ENCODE assay signal across 8 cellular contexts in genomic region chr14:71266994-71267636, GRCh38. TPM values are rescaled to one million over a fixed set of nuclear protein-coding genes. Genes with fewer than 3 reads are reported as not detected.
DNase-seq lines count a peak whose midpoint lies in the region; ATAC-seq and TF ChIP-seq lines count a peak whose summit lies in the region.

No MANE protein-coding gene starts in this region.

- H3K79me2 ChIP-seq in MM.1S (ENCODE audit: low read length), result no peaks in the 10 kb centered on the region
- no peaks in the 10 kb centered on the region for H3K79me2 ChIP-seq in smooth muscle cell (ENCODE audit: low read depth)

- H2AFZ ChIP-seq in MM.1S (ENCODE audit: low read length), result no peak overlapping the region; the same call in 1 of the 2 replicates
- H2AFZ ChIP-seq in smooth muscle cell (ENCODE audit: low read depth), result no peak overlapping the region

- H3K27ac ChIP-seq in MM.1S (ENCODE audit: low read length), result no peak overlapping the region; the same call in 1 of the 2 replicates
- H3K27ac ChIP-seq in smooth muscle cell (ENCODE audit: low read depth), result no peak overlapping the region

- H3K9ac ChIP-seq in MM.1S (ENCODE audit: low read length), result no peak overlapping the region
- H3K9ac ChIP-seq in smooth muscle cell (ENCODE audit: low read depth), result no peak overlapping the region

- H4K20me1 ChIP-seq in MM.1S (ENCODE audit: insufficient read depth, low read length), result no peaks in the 10 kb centered on the region
- no peaks in the 10 kb centered on the region for H4K20me1 ChIP-seq in smooth muscle cell (ENCODE audit: low read depth)

- H3K36me3 ChIP-seq in MM.1S (replicated peaks; ENCODE audit: insufficient read depth, low read length), result no peaks in the 10 kb centered on the region
- no peaks in the 10 kb centered on the region for H3K36me3 ChIP-seq in smooth muscle cell (ENCODE audit: low read depth)

- peak overlapping the region; percentile 74 to 75 for H3K27ac Mint-ChIP-seq in effector memory CD8-positive, alpha-beta T cell

- peak; percentile 43 for DNase-seq in AG10803 (ENCODE audit: low read depth)
- DNase-seq in MM.1S, result no peak
- no peak for DNase-seq in effector memory CD8-positive, alpha-beta T cell
- DNase-seq in SW 1271 (lab: John Stamatoyannopoulos, UW), result no peak
- no peak for DNase-seq in amygdala (lab: John Stamatoyannopoulos, UW)
- DNase-seq in NCI-H187 (lab: John Stamatoyannopoulos, UW), result no peak
- no peak for DNase-seq in smooth muscle cell (lab: John Stamatoyannopoulos, UW; ENCODE audit: unreplicated experiment)

- no peaks in the 10 kb centered on the region for H3K27me3 Mint-ChIP-seq in effector memory CD8-positive, alpha-beta T cell

- H3K4me3 ChIP-seq in AG10803 (ENCODE audit: low read length), result no peak overlapping the region
- H3K4me3 ChIP-seq in MM.1S (ENCODE audit: low read length), result 0 out of 2 replicates have a peak overlapping the region, but pooled peaks have one; percentile 17
- H3K4me3 ChIP-seq in smooth muscle cell, result no peak overlapping the region

- TF ChIP-seq CTCF in AG10803 (conservative IDR thresholded peaks at IDR 0.05; ENCODE audit: low read length) (no peak), MM.1S (IDR thresholded peaks at IDR 0.05; ENCODE audit: low read length) (no peak), smooth muscle cell (IDR thresholded peaks at IDR 0.05; ENCODE audit: borderline replicate concordance, insufficient read depth, poor library complexity, severe bottlenecking) (no peak)

- no peaks in the 10 kb centered on the region for H3K9me2 ChIP-seq in MM.1S (replicated peaks; ENCODE audit: insufficient read depth, low read length)

- H3K9me3 Mint-ChIP-seq in effector memory CD8-positive, alpha-beta T cell, result peaks cover 0 to 8% of the 10 kb centered on the region in 2 donors

- H3K9me3 ChIP-seq in MM.1S (replicated peaks; ENCODE audit: insufficient read depth, low read length) (no peaks in the 10 kb centered on the region), smooth muscle cell (replicated peaks; ENCODE audit: low read depth) (peaks cover 3% of the 10 kb centered on the region)

- peaks cover 3% of the 10 kb centered on the region for H3K36me3 Mint-ChIP-seq in effector memory CD8-positive, alpha-beta T cell (ENCODE audit: insufficient read depth)

- H3K4me1 Mint-ChIP-seq in effector memory CD8-positive, alpha-beta T cell (ENCODE audit: low read depth in 2 of 2), result peaks cover 8 to 10% of the 10 kb centered on the region in 2 donors

- ATAC-seq in GM18909 (IDR thresholded peaks at IDR 0.05; ENCODE audit: poor library complexity, unreplicated experiment), result peak; percentile 68
- no peak for ATAC-seq in effector memory CD8-positive, alpha-beta T cell (replicated peaks)

- peak overlapping the region; percentile 73 to 80 for H3K4me3 Mint-ChIP-seq in effector memory CD8-positive, alpha-beta T cell

- peaks cover 8% of the 10 kb centered on the region for H3K4me1 ChIP-seq in MM.1S (ENCODE audit: low read length)
- no peaks in the 10 kb centered on the region for H3K4me1 ChIP-seq in smooth muscle cell (ENCODE audit: low read depth)

- WGBS in smooth muscle cell (ENCODE audit: low lambda C conversion rate), result 83% methylated on average over 5 of the region's 5 CpGs

- H3K27me3 ChIP-seq in MM.1S (replicated peaks; ENCODE audit: insufficient read depth, low read length) (no peaks in the 10 kb centered on the region), smooth muscle cell (ENCODE audit: low read depth) (no peaks in the 10 kb centered on the region)

- H3K4me2 ChIP-seq in MM.1S (ENCODE audit: low read depth, low read length), result peak overlapping the region; percentile 69; the same call in 1 of the 2 replicates
- H3K4me2 ChIP-seq in smooth muscle cell, result no peak overlapping the region

- H3F3A ChIP-seq in MM.1S (ENCODE audit: insufficient read depth, low read length), result no peaks in the 10 kb centered on the region
- H3F3A ChIP-seq in smooth muscle cell (ENCODE audit: low read depth), result no peaks in the 10 kb centered on the region

RNA-seq across cellular contexts. Expression of gene SIPA1L1, which starts 53.2 kb away (rescaled TPM):
- 74.1 and 87.8 TPM in 2 replicates for total RNA-seq in smooth muscle cell
- polyA plus RNA-seq in smooth muscle cell, result 74.1 and 90.8 TPM in 2 replicates
